ENCODE assay signal across 21 cellular contexts in genomic region chr2:169860149-169860548, GRCh38. TPM values are rescaled to one million over a fixed set of nuclear protein-coding genes. Genes with fewer than 3 reads are reported as not detected.
DNase-seq lines count a peak whose midpoint lies in the region; ATAC-seq, FAIRE-seq and TF ChIP-seq lines count a peak whose summit lies in the region.
"Had no signal": no experiment of that assay in that cellular context is flagged by ENCODE, and none has a peak within 500 bp of the region (broad histone marks: within the 10 kb centered on the region; RNA-seq: fewer than 3 reads in every experiment).

No MANE protein-coding gene starts in this region.

- H3K4me3 ChIP-seq in Karpas-422 (ENCODE audit: low read length): no peak overlapping the region
- H3K4me3 ChIP-seq in K562: no peak overlapping the region
- H3K4me3 ChIP-seq in osteoblast (ENCODE audit: insufficient read depth, low read length): no peak overlapping the region
- H3K4me3 ChIP-seq: BLaER1 had no signal

- no TSS peak for BruUV-seq in K562 (replicated peaks; lab: Mats Ljungman, UMichigan)

- POLR2A ChIA-PET in K562 (lab: Yijun Ruan, JAX): interaction anchor here (0.6 to 0.8 kb wide), 2 partner anchors 9 to 106 kb away, joined by 3 to 4 read pairs; no protein-coding TSS in a partner anchor

- CTCF ChIA-PET in K562 (lab: Yijun Ruan, JAX; ENCODE audit: low intra/inter-chr PET ratio): no interaction called here

- no peak overlapping the region for H2AFZ ChIP-seq in Karpas-422 (ENCODE audit: low read length)
- no peak overlapping the region for H2AFZ ChIP-seq in K562 (ENCODE audit: low read depth, low read length)
- no peak overlapping the region for H2AFZ ChIP-seq in osteoblast (ENCODE audit: low read length)

- WGBS in K562 (ENCODE audit: insufficient coverage, low coverage, missing lambda C conversion rate): 17% methylated on average over 4 of the region's 4 CpGs

- no peaks in the 10 kb centered on the region for H3K9me3 ChIP-seq in Karpas-422 (ENCODE audit: low read length)
- no peaks in the 10 kb centered on the region for H3K9me3 ChIP-seq in K562 (replicated peaks; ENCODE audit: control insufficient read depth, insufficient read depth, low read depth, low read length)
- no peaks in the 10 kb centered on the region for H3K9me3 ChIP-seq in osteoblast (ENCODE audit: low read depth, low read length)
- H3K9me3 ChIP-seq: Caco-2 had no signal

- intact Hi-C loops in K562 (cut with micrococcal nuclease): no loop called here

- H3K36me3 ChIP-seq in Karpas-422 (ENCODE audit: insufficient read depth, low read length) (no peaks in the 10 kb centered on the region), K562 (ENCODE audit: control insufficient read depth, insufficient read depth, low read length) (peaks cover 8% of the 10 kb centered on the region; the same call in 1 of the 3 replicates), osteoblast (ENCODE audit: insufficient read depth, low read length) (no peaks in the 10 kb centered on the region)

- H3K27ac ChIP-seq in Karpas-422 (ENCODE audit: low read length) (no peak overlapping the region), K562 (ENCODE audit: extremely low read depth, low read depth, low read length) (peak overlapping the region; percentile 5; the same call in 1 of the 3 replicates), osteoblast (ENCODE audit: low read depth, low read length) (no peak overlapping the region)
- H3K27ac ChIP-seq: 22Rv1, BLaER1, C4-2B had no signal

- H3K79me2 ChIP-seq in Karpas-422 (ENCODE audit: low read length) (peaks cover 65% of the 10 kb centered on the region), K562 (ENCODE audit: control insufficient read depth, insufficient read depth, low read length) (peaks cover 74% of the 10 kb centered on the region), osteoblast (ENCODE audit: insufficient read depth, low read length) (peaks cover 68% of the 10 kb centered on the region)

- H3K27me3 ChIP-seq in Karpas-422 (ENCODE audit: low read length) (no peaks in the 10 kb centered on the region), K562 (ENCODE audit: control insufficient read depth in 2 of 2, insufficient read depth in 2 of 2, low read length in 2 of 2) (no peaks in the 10 kb centered on the region), osteoblast (ENCODE audit: insufficient read depth, low read length) (no peaks in the 10 kb centered on the region)
- H3K27me3 ChIP-seq: BLaER1 had no signal

- no peak for TF ChIP-seq POLR2A in K562 (conservative IDR thresholded peaks at IDR 0.05)

- no peak for DNase-seq in D721Med (ENCODE audit: insufficient read length, low spot score)
- DNase-seq in Karpas-422: peak; percentile 28
- DNase-seq in K562 (ENCODE audit: extremely low read depth in 1 of 4, low spot score in 3 of 4): peak in 2 of 4 experiments; percentile 14 to 55
- no peak for DNase-seq in osteoblast (ENCODE audit: insufficient read length, low spot score, missing footprints)
- DNase-seq in GF-D8 (lab: John Stamatoyannopoulos, UW): no peak
- DNase-seq: Caco-2; CD4-positive, CD25-positive, alpha-beta regulatory T cell; CD8-positive, alpha-beta T cell; DMS 273 treated with DMSO at 0.1 percent for 48 hours; DMS79; EL; GDM1; GOT3; HCEC 1CT had no signal

- no peak; the same call in 1 of the 2 replicates for TF ChIP-seq EP300 in K562 (IDR thresholded peaks at IDR 0.05; ENCODE audit: low read length)

- H3K9ac ChIP-seq in Karpas-422 (ENCODE audit: low read length) (no peak overlapping the region), K562 (ENCODE audit: insufficient read depth in 1 of 2, low read depth in 2 of 2, low read length in 2 of 2) (no peak overlapping the region)
- H3K9ac ChIP-seq: BLaER1 had no signal

- H4K20me1 ChIP-seq in Karpas-422 (ENCODE audit: insufficient read depth, low read depth, low read length) (no peaks in the 10 kb centered on the region), K562 (replicated peaks; ENCODE audit: control insufficient read depth, insufficient read depth, low read length) (no peaks in the 10 kb centered on the region; the same call in 1 of the 2 replicates), osteoblast (ENCODE audit: insufficient read depth, low read length) (peaks cover 13% of the 10 kb centered on the region)

- H3K4me1 ChIP-seq in Karpas-422 (ENCODE audit: low read length) (no peaks in the 10 kb centered on the region), K562 (replicated peaks in 1 of 2; ENCODE audit: control insufficient read depth in 2 of 2, insufficient read depth in 2 of 2, low read length in 2 of 2) (peaks cover 7 to 9% of the 10 kb centered on the region in 2 experiments; a peak in 4 of 5 replicates), osteoblast (ENCODE audit: insufficient read depth, low read length) (no peaks in the 10 kb centered on the region)
- H3K4me1 ChIP-seq: BLaER1, Caco-2 had no signal

- in situ Hi-C loops in K562 (cut with MboI): no loop called here

- TF ChIP-seq CTCF in D721Med (IDR thresholded peaks at IDR 0.05; ENCODE audit: insufficient read depth, missing control alignments): no peak
- TF ChIP-seq CTCF in K562 (IDR thresholded peaks at IDR 0.05 in 2 of 3, conservative IDR thresholded peaks at IDR 0.05 in 1 of 3; ENCODE audit: insufficient read depth in 2 of 3, low read depth in 1 of 3, low read length in 3 of 3): no peak
- TF ChIP-seq CTCF in osteoblast (IDR thresholded peaks at IDR 0.05; ENCODE audit: extremely low read depth, low read depth, low read length): no peak

- no peak for TF ChIP-seq RAD21 in K562 (CRISPR knock-in tag; conservative IDR thresholded peaks at IDR 0.05 in 1 of 2, IDR thresholded peaks at IDR 0.05 in 1 of 2)

- no peaks in the 10 kb centered on the region for H3K9me2 ChIP-seq in Karpas-422 (replicated peaks; ENCODE audit: insufficient read depth, low read length)

- H3K4me2 ChIP-seq in Karpas-422 (ENCODE audit: low read depth, low read length, poor library complexity, severe bottlenecking) (no peak overlapping the region), K562 (ENCODE audit: insufficient read depth, low read length) (0 out of 2 replicates have a peak overlapping the region, but pooled peaks have one; percentile 11), osteoblast (ENCODE audit: insufficient read depth, low read length) (no peak overlapping the region)
- H3K4me2 ChIP-seq: BLaER1 had no signal

- no peaks in the 10 kb centered on the region for H3K9me1 ChIP-seq in K562 (ENCODE audit: control insufficient read depth, insufficient read depth, low read length)

- FAIRE-seq in D721Med (lab: Jason Lieb, UNC) (peak; percentile 53), K562 (lab: Jason Lieb, UNC) (peak; percentile 67)
- FAIRE-seq: A204.1, GM12891, H54 had no signal

- ATAC-seq in K562 (peak; percentile 69), HG03135 (IDR thresholded peaks at IDR 0.05; ENCODE audit: unreplicated experiment) (no peak)
- ATAC-seq: CD8-positive, alpha-beta T cell had no signal

TF ChIP-seq in K562, 482 proteins besides CTCF, POLR2A, EP300 and RAD21 (continues in another document):
- peak; percentile 71 for TF ChIP-seq SMARCE1 (IDR thresholded peaks at IDR 0.05)
- no peak for TF ChIP-seq SMAD2 (IDR thresholded peaks at IDR 0.05; ENCODE audit: low read depth, low read length)

RNA-seq across cellular contexts. Expression of gene UBR3, which starts 32.9 kb away (rescaled TPM):
- total RNA-seq in Karpas-422 (2014; rRNA removed; shearing (Covaris generic); ENCODE audit: low replicate concordance): 26.7 and 50.8 TPM in 2 replicates
- 63.7 and 297 TPM in 2 replicates for total RNA-seq in K562 (2011; cell fraction: chromatin; rRNA removed; ENCODE audit: low replicate concordance)
- total RNA-seq in K562 (2011; cell fraction: nucleolus; rRNA removed): 21.8 and 37.4 TPM in 2 replicates
- total RNA-seq in K562 (2011; cell fraction: nucleoplasm; rRNA removed): 66.1 and 81.6 TPM in 2 replicates
- total RNA-seq in K562 (2014; rRNA removed): 28.5 and 29.2 TPM in 2 replicates
- 62.5 and 69.5 TPM in 2 replicates for total RNA-seq in K562 (2014; rRNA removed; fragmentation: Illumina TruSeq; extraction: Trizol)
- total RNA-seq in K562 (2015; rRNA removed; fragmentation: Illumina TruSeq; extraction: Trizol): 58.9 and 63.5 TPM in 2 replicates
- 40.3 and 41.0 TPM in 2 replicates for total RNA-seq in K562 (2021)
- 26.8 and 40.4 TPM in 2 replicates for polyA plus RNA-seq in K562 (2011; rRNA removed)
- polyA plus RNA-seq in K562 (2011; cell fraction: cytosol; rRNA removed): 8.0 and 12.8 TPM in 2 replicates
- 23.0 and 27.8 TPM in 2 replicates for polyA plus RNA-seq in K562 (2011; cell fraction: nucleus; rRNA removed)
- polyA plus RNA-seq in K562 (2012): 20.9 and 24.3 TPM in 2 replicates
- 34.4 and 43.1 TPM in 2 replicates for polyA plus RNA-seq in K562 (2014; fragmentation: Illumina TruSeq; extraction: Trizol)
- 10 to 100 TPM; 14.4 to 14.5 TPM for polyA plus RNA-seq in K562 (2014; fragmentation: Nextera tagmentation; extraction: Ambion mirVana)
- 20.6 and 20.7 TPM in 2 replicates for polyA plus RNA-seq in K562 (2014; rRNA removed)
- polyA minus RNA-seq in K562 (2011; rRNA and poly(A)+ RNA removed): 124 and 136 TPM in 2 replicates
- 31.0 and 48.4 TPM in 2 replicates for polyA minus RNA-seq in K562 (2011; cell fraction: cytosol; rRNA and poly(A)+ RNA removed)
- polyA minus RNA-seq in K562 (2011; cell fraction: nucleus; rRNA and poly(A)+ RNA removed): 71.8 and 96.9 TPM in 2 replicates
- total RNA-seq in osteoblast: 42.7 and 50.1 TPM in 2 replicates

RNA-seq across cellular contexts. Expression of gene METTL5, which starts 35.4 kb away (rescaled TPM):
- total RNA-seq in Karpas-422 (2014; rRNA removed; shearing (Covaris generic); ENCODE audit: low replicate concordance): 100 and 105 TPM in 2 replicates
- total RNA-seq in K562 (2011; cell fraction: chromatin; rRNA removed; ENCODE audit: low replicate concordance): 30.6 and 53.9 TPM in 2 replicates
- total RNA-seq in K562 (2011; cell fraction: nucleolus; rRNA removed): 27.5 and 28.0 TPM in 2 replicates
- total RNA-seq in K562 (2011; cell fraction: nucleoplasm; rRNA removed): 39.8 and 55.0 TPM in 2 replicates
- total RNA-seq in K562 (2014; rRNA removed): 135 and 149 TPM in 2 replicates
- 224 and 259 TPM in 2 replicates for total RNA-seq in K562 (2014; rRNA removed; fragmentation: Illumina TruSeq; extraction: Trizol)
- 163 and 182 TPM in 2 replicates for total RNA-seq in K562 (2015; rRNA removed; fragmentation: Illumina TruSeq; extraction: Trizol)
- 177 and 193 TPM in 2 replicates for total RNA-seq in K562 (2021)
- 141 and 191 TPM in 2 replicates for polyA plus RNA-seq in K562 (2011; rRNA removed)
- polyA plus RNA-seq in K562 (2011; cell fraction: cytosol; rRNA removed): 44.8 and 82.3 TPM in 2 replicates
- 36.1 and 39.1 TPM in 2 replicates for polyA plus RNA-seq in K562 (2011; cell fraction: nucleus; rRNA removed)
- 147 and 206 TPM in 2 replicates for polyA plus RNA-seq in K562 (2012)
- 202 and 235 TPM in 2 replicates for polyA plus RNA-seq in K562 (2014; fragmentation: Illumina TruSeq; extraction: Trizol)
- 100 to 1,000 TPM; 366 to 471 TPM for polyA plus RNA-seq in K562 (2014; fragmentation: Nextera tagmentation; extraction: Ambion mirVana)
- 211 and 229 TPM in 2 replicates for polyA plus RNA-seq in K562 (2014; rRNA removed)
- 99.5 and 107 TPM in 2 replicates for polyA minus RNA-seq in K562 (2011; rRNA and poly(A)+ RNA removed)
- 33.9 and 37.9 TPM in 2 replicates for polyA minus RNA-seq in K562 (2011; cell fraction: cytosol; rRNA and poly(A)+ RNA removed)
- 23.4 and 34.3 TPM in 2 replicates for polyA minus RNA-seq in K562 (2011; cell fraction: nucleus; rRNA and poly(A)+ RNA removed)
- total RNA-seq in osteoblast: 39.8 and 44.2 TPM in 2 replicates
